In the genomic region with DNA sequence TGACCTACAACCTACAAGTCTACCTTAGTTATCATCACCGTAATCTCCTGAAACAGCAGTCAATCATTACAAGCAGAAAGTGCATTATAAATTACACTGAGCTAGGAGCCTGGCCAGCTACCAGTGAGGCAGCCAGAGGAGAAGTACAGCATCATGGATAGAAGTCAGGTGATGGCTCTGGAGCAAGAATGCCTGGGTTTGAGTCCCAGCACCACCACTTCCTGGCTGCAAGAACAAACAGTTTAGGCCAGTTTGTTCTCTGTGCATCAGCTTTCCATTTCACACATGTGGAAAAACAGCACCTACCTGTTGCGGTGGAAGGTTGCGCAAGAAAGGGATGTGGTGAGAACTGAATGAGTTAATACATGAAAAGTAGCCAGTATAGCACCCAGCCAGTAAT, we compare ENCODE assay signal across 15 cellular contexts. TPM values are rescaled to one million over a fixed set of nuclear protein-coding genes. Genes with fewer than 3 reads are reported as not detected.
DNase-seq lines count a peak whose midpoint lies in the region; ATAC-seq and TF ChIP-seq lines count a peak whose summit lies in the region.
"Had no signal": no experiment of that assay in that cellular context is flagged by ENCODE, and none has a peak within 500 bp of the region (broad histone marks: within the 10 kb centered on the region; RNA-seq: fewer than 3 reads in every experiment).

No MANE protein-coding gene starts in this region.

- no peak overlapping the region for H3K56ac ChIP-seq in mesendoderm (ENCODE audit: low read length)

- H3K9me3 Mint-ChIP-seq in activated CD8-positive, alpha-beta memory T cell treated with anti-CD3 and anti-CD28 coated beads, Interleukin-2, amount 10 ng/mL, durations not matched to agents 7 days and 5 days (ENCODE audit: low read depth) = no peaks in the 10 kb centered on the region
- H3K9me3 Mint-ChIP-seq in activated T-helper 1 cell treated with anti-CD3 and anti-CD28 coated beads, Interleukin-12 subunit alpha, Interleukin-12 subunit beta, Interleukin-2, Interleukin-4 antibody, amounts not matched to agents 30 ng/mL and 10 ng/mL and 1 ng/mL, durations not matched to agents 14 hours and 24 hours and 36 hours = no peaks in the 10 kb centered on the region
- H3K9me3 Mint-ChIP-seq: CD8-positive, alpha-beta memory T cell; naive thymus-derived CD8-positive, alpha-beta T cell had no signal

- no peaks in the 10 kb centered on the region for H3K36me3 ChIP-seq in neutrophil
- H3K36me3 ChIP-seq in mesendoderm (ENCODE audit: control insufficient read depth, insufficient read depth, low read length) = no peaks in the 10 kb centered on the region
- H3K36me3 ChIP-seq in lower lobe of right lung = peaks cover 53% of the 10 kb centered on the region
- H3K36me3 ChIP-seq in left lung = peaks cover 7 to 43% of the 10 kb centered on the region in 2 donors

- no CpG with 5 or more reads among the region's 3 CpGs for WGBS in mesendoderm (ENCODE audit: extremely low coverage, insufficient coverage, low lambda C conversion rate)

- no peak overlapping the region for H3K4me2 ChIP-seq in mesendoderm (ENCODE audit: low read length)

- H3K27ac ChIP-seq in neutrophil (peak overlapping the region; percentile 64), mesendoderm (ENCODE audit: low read depth, low read length) (no peak overlapping the region), lower lobe of right lung (no peak overlapping the region), left lung (peak overlapping the region in 1 of 2 donors; percentile 6)

- TF ChIP-seq CTCF in neutrophil (IDR thresholded peaks at IDR 0.05) = no peak
- TF ChIP-seq CTCF in lower lobe of right lung (IDR thresholded peaks at IDR 0.05) = no peak
- TF ChIP-seq CTCF in left lung (IDR thresholded peaks at IDR 0.05) = no peak

- no peaks in the 10 kb centered on the region for H3K79me2 ChIP-seq in mesendoderm (ENCODE audit: control insufficient read depth, insufficient read depth, low read length)

- no peaks in the 10 kb centered on the region for H3K27me3 ChIP-seq in neutrophil
- no peaks in the 10 kb centered on the region for H3K27me3 ChIP-seq in mesendoderm (ENCODE audit: insufficient read depth, low read length, poor library complexity)
- H3K27me3 ChIP-seq in lower lobe of right lung (ENCODE audit: low read depth) = no peaks in the 10 kb centered on the region
- no peaks in the 10 kb centered on the region for H3K27me3 ChIP-seq in left lung

- H3K36me3 Mint-ChIP-seq in activated CD8-positive, alpha-beta memory T cell treated with anti-CD3 and anti-CD28 coated beads, Interleukin-2, amount 10 ng/mL, durations not matched to agents 7 days and 5 days = peaks cover 13% of the 10 kb centered on the region
- H3K36me3 Mint-ChIP-seq in activated T-helper 1 cell treated with anti-CD3 and anti-CD28 coated beads, Interleukin-12 subunit alpha, Interleukin-12 subunit beta, Interleukin-2, Interleukin-4 antibody, amounts not matched to agents 30 ng/mL and 10 ng/mL and 1 ng/mL, durations not matched to agents 14 hours and 24 hours and 36 hours (ENCODE audit: low read depth) = peaks cover 18% of the 10 kb centered on the region

- no peak overlapping the region for H4K5ac ChIP-seq in mesendoderm (ENCODE audit: low read length)

- H3K23ac ChIP-seq in mesendoderm (ENCODE audit: low read length) = no peak overlapping the region

- DNase-seq in activated CD8-positive, alpha-beta memory T cell treated with anti-CD3 and anti-CD28 coated beads, Interleukin-2, amount 10 ng/mL, durations not matched to agents 7 days and 5 days = peak; percentile 66
- no peak for DNase-seq in activated CD8-positive, alpha-beta memory T cell treated with anti-CD3 and anti-CD28 coated beads, Interleukin-2, amount 50 U/mL, for 4 hours
- DNase-seq in HT-29 (ENCODE audit: low spot score) (peak; percentile 18), mesendoderm (no peak), lower lobe of right lung (no peak), left lung (no peak)
- DNase-seq in activated T-helper 1 cell treated with anti-CD3 and anti-CD28 coated beads, Interleukin-12 subunit alpha, Interleukin-12 subunit beta, Interleukin-2, Interleukin-4 antibody, amounts not matched to agents 30 ng/mL and 10 ng/mL and 1 ng/mL, durations not matched to agents 14 hours and 24 hours and 36 hours (ENCODE audit: low spot score) = peak; percentile 12
- DNase-seq: activated CD4-positive, alpha-beta T cell treated with anti-CD3 and anti-CD28 coated beads for 48 hours; activated effector memory CD4-positive, alpha-beta T cell treated with anti-CD3 and anti-CD28 coated beads, Interleukin-2, amount 50 U/mL, for 16 hours; CD8-positive, alpha-beta memory T cell; MV-4-11; naive thymus-derived CD8-positive, alpha-beta T cell; NCI-H82; Right ventricle myocardium superior had no signal

- H4K8ac ChIP-seq in mesendoderm (ENCODE audit: low read depth, low read length) = no peak overlapping the region

- intact Hi-C loops in activated T-helper 1 cell treated with anti-CD3 and anti-CD28 coated beads, Interleukin-12 subunit alpha, Interleukin-12 subunit beta, Interleukin-2, Interleukin-4 antibody, amounts not matched to agents 30 ng/mL and 10 ng/mL and 1 ng/mL, durations not matched to agents 14 hours and 24 hours and 36 hours (cut with micrococcal nuclease) = loop anchor here (1.0 to 5.0 kb wide), 2 partner anchors 9 to 377 kb away; a partner anchor contains a TSS
- intact Hi-C loops in lower lobe of right lung (cut with DNase I) = no loop called here
- intact Hi-C loops in left lung (cut with DNase I) = no loop called here

- no peak overlapping the region for H3K4me3 Mint-ChIP-seq in activated CD8-positive, alpha-beta memory T cell treated with anti-CD3 and anti-CD28 coated beads, Interleukin-2, amount 10 ng/mL, durations not matched to agents 7 days and 5 days
- H3K4me3 Mint-ChIP-seq in activated T-helper 1 cell treated with anti-CD3 and anti-CD28 coated beads, Interleukin-12 subunit alpha, Interleukin-12 subunit beta, Interleukin-2, Interleukin-4 antibody, amounts not matched to agents 30 ng/mL and 10 ng/mL and 1 ng/mL, durations not matched to agents 14 hours and 24 hours and 36 hours = no peak overlapping the region
- H3K4me3 Mint-ChIP-seq: CD8-positive, alpha-beta memory T cell; naive thymus-derived CD8-positive, alpha-beta T cell had no signal

- peak overlapping the region; percentile 58 for H3K27ac Mint-ChIP-seq in activated CD8-positive, alpha-beta memory T cell treated with anti-CD3 and anti-CD28 coated beads, Interleukin-2, amount 10 ng/mL, durations not matched to agents 7 days and 5 days
- peak overlapping the region; percentile 50 for H3K27ac Mint-ChIP-seq in activated T-helper 1 cell treated with anti-CD3 and anti-CD28 coated beads, Interleukin-12 subunit alpha, Interleukin-12 subunit beta, Interleukin-2, Interleukin-4 antibody, amounts not matched to agents 30 ng/mL and 10 ng/mL and 1 ng/mL, durations not matched to agents 14 hours and 24 hours and 36 hours

- no peak overlapping the region for H3K18ac ChIP-seq in mesendoderm (ENCODE audit: low read length)

- peaks cover 58% of the 10 kb centered on the region for H3K4me1 Mint-ChIP-seq in activated CD8-positive, alpha-beta memory T cell treated with anti-CD3 and anti-CD28 coated beads, Interleukin-2, amount 10 ng/mL, durations not matched to agents 7 days and 5 days
- H3K4me1 Mint-ChIP-seq in activated T-helper 1 cell treated with anti-CD3 and anti-CD28 coated beads, Interleukin-12 subunit alpha, Interleukin-12 subunit beta, Interleukin-2, Interleukin-4 antibody, amounts not matched to agents 30 ng/mL and 10 ng/mL and 1 ng/mL, durations not matched to agents 14 hours and 24 hours and 36 hours (ENCODE audit: low read depth) = peaks cover 63% of the 10 kb centered on the region

- peaks cover 48 to 57% of the 10 kb centered on the region in 2 experiments for H3K4me1 ChIP-seq in neutrophil (ENCODE audit: control insufficient read depth in 1 of 2, insufficient read depth in 1 of 2, low read depth in 1 of 2, low read length in 1 of 2)
- no peaks in the 10 kb centered on the region for H3K4me1 ChIP-seq in mesendoderm (ENCODE audit: control insufficient read depth, low read depth, low read length)
- H3K4me1 ChIP-seq in lower lobe of right lung = peaks cover 45% of the 10 kb centered on the region
- H3K4me1 ChIP-seq in left lung = peaks cover 6 to 68% of the 10 kb centered on the region in 2 donors

- ATAC-seq in activated CD8-positive, alpha-beta memory T cell treated with anti-CD3 and anti-CD28 coated beads, Interleukin-2, amount 10 ng/mL, durations not matched to agents 7 days and 5 days = peak; percentile 35
- ATAC-seq in lower lobe of right lung (no peak), left lung (no peak)
- ATAC-seq: naive thymus-derived CD8-positive, alpha-beta T cell had no signal

- H2BK120ac ChIP-seq in mesendoderm (ENCODE audit: low read depth, low read length) = no peak overlapping the region

- CTCF ChIA-PET in activated CD8-positive, alpha-beta memory T cell treated with anti-CD3 and anti-CD28 coated beads, Interleukin-2, amount 10 ng/mL, durations not matched to agents 7 days and 5 days (lab: Charles Lee) = interaction anchor here (1.1 to 1.7 kb wide), 2 partner anchors 9 kb away, joined by 5 to 6 read pairs; a partner anchor contains a TSS

- H3K9ac ChIP-seq in mesendoderm (ENCODE audit: low read length) = no peak overlapping the region

- H3K79me1 ChIP-seq in mesendoderm (ENCODE audit: low read length) = no peaks in the 10 kb centered on the region

- no peak overlapping the region for H3K4ac ChIP-seq in mesendoderm (ENCODE audit: low read depth, low read length)

- H3K4me3 ChIP-seq in neutrophil (ENCODE audit: low read depth in 1 of 2, low read length in 1 of 2) (no peak overlapping the region), mesendoderm (ENCODE audit: low read length) (no peak overlapping the region), lower lobe of right lung (no peak overlapping the region), left lung (no peak overlapping the region)

- H2BK15ac ChIP-seq in mesendoderm (replicated peaks; ENCODE audit: low read depth) = no peak overlapping the region

- no peaks in the 10 kb centered on the region for H3K9me3 ChIP-seq in neutrophil
- H3K9me3 ChIP-seq in lower lobe of right lung = no peaks in the 10 kb centered on the region
- H3K9me3 ChIP-seq in left lung = no peaks in the 10 kb centered on the region

- H2BK5ac ChIP-seq in mesendoderm (ENCODE audit: low read length) = no peak overlapping the region

- H2AK5ac ChIP-seq in mesendoderm (ENCODE audit: low read length) = no peak overlapping the region

- no peaks in the 10 kb centered on the region for H3K27me3 Mint-ChIP-seq in activated CD8-positive, alpha-beta memory T cell treated with anti-CD3 and anti-CD28 coated beads, Interleukin-2, amount 10 ng/mL, durations not matched to agents 7 days and 5 days
- H3K27me3 Mint-ChIP-seq in activated T-helper 1 cell treated with anti-CD3 and anti-CD28 coated beads, Interleukin-12 subunit alpha, Interleukin-12 subunit beta, Interleukin-2, Interleukin-4 antibody, amounts not matched to agents 30 ng/mL and 10 ng/mL and 1 ng/mL, durations not matched to agents 14 hours and 24 hours and 36 hours (ENCODE audit: insufficient read depth) = no peaks in the 10 kb centered on the region
- H3K27me3 Mint-ChIP-seq: CD8-positive, alpha-beta memory T cell; naive thymus-derived CD8-positive, alpha-beta T cell had no signal

RNA-seq across cellular contexts. Expression of a gene that starts 9.1 kb away (rescaled TPM):
- total RNA-seq in activated CD8-positive, alpha-beta memory T cell treated with anti-CD3 and anti-CD28 coated beads, Interleukin-2, amount 10 ng/mL, durations not matched to agents 7 days and 5 days = 10 to 100 TPM; 12.7 to 15.8 TPM
- total RNA-seq in HT-29 (2014; rRNA removed; shearing (Covaris generic)) = 27.4 and 31.9 TPM in 2 replicates
- total RNA-seq in activated T-helper 1 cell treated with anti-CD3 and anti-CD28 coated beads, Interleukin-12 subunit alpha, Interleukin-12 subunit beta, Interleukin-2, Interleukin-4 antibody, amounts not matched to agents 30 ng/mL and 10 ng/mL and 1 ng/mL, durations not matched to agents 14 hours and 24 hours and 36 hours = 15.3 and 16.8 TPM in 2 replicates
- 28.3 TPM for polyA plus RNA-seq in mesendoderm (2013, experiment 1 of 2)
- 27.9 TPM for polyA plus RNA-seq in mesendoderm (2013, experiment 2 of 2)
- total RNA-seq in lower lobe of right lung = 161 TPM
- total RNA-seq in left lung = 100 to 1,000 TPM; 132 to 157 TPM

RNA-seq across cellular contexts. Expression of a gene that starts 26.1 kb away (rescaled TPM):
- 100 to 1,000 TPM; 190 to 197 TPM for total RNA-seq in activated CD8-positive, alpha-beta memory T cell treated with anti-CD3 and anti-CD28 coated beads, Interleukin-2, amount 10 ng/mL, durations not matched to agents 7 days and 5 days
- not detected in 2 replicates for total RNA-seq in HT-29 (2014; rRNA removed; shearing (Covaris generic))
- total RNA-seq in activated T-helper 1 cell treated with anti-CD3 and anti-CD28 coated beads, Interleukin-12 subunit alpha, Interleukin-12 subunit beta, Interleukin-2, Interleukin-4 antibody, amounts not matched to agents 30 ng/mL and 10 ng/mL and 1 ng/mL, durations not matched to agents 14 hours and 24 hours and 36 hours = 237 and 238 TPM in 2 replicates
- 2.9 TPM for polyA plus RNA-seq in mesendoderm (2013, experiment 1 of 2)
- 3.9 TPM for polyA plus RNA-seq in mesendoderm (2013, experiment 2 of 2)
- total RNA-seq in lower lobe of right lung (8.7 TPM), left lung (1 to 10 TPM; 5.3 to 5.6 TPM)

Comparison
In these comparisons a context has a peak if more than half of its experiments do, and no peak if none do; other contexts are left out.
1. DNase-seq: peak in activated CD8-positive, alpha-beta memory T cell treated with anti-CD3 and anti-CD28 coated beads, Interleukin-2, amount 10 ng/mL, durations not matched to agents 7 days and 5 days (single experiment), HT-29 (single experiment) and activated T-helper 1 cell treated with anti-CD3 and anti-CD28 coated beads, Interleukin-12 subunit alpha, Interleukin-12 subunit beta, Interleukin-2, Interleukin-4 antibody, amounts not matched to agents 30 ng/mL and 10 ng/mL and 1 ng/mL, durations not matched to agents 14 hours and 24 hours and 36 hours (single experiment); none in activated CD8-positive, alpha-beta memory T cell treated with anti-CD3 and anti-CD28 coated beads, Interleukin-2, amount 50 U/mL, for 4 hours (single experiment), mesendoderm (single experiment), lower lobe of right lung (single experiment) and left lung (0 of 2).
2. RNA of a gene that starts 26.1 kb away (total RNA-seq): 237 to 238 TPM in activated T-helper 1 cell treated with anti-CD3 and anti-CD28 coated beads, Interleukin-12 subunit alpha, Interleukin-12 subunit beta, Interleukin-2, Interleukin-4 antibody, amounts not matched to agents 30 ng/mL and 10 ng/mL and 1 ng/mL, durations not matched to agents 14 hours and 24 hours and 36 hours and 190 to 197 TPM in activated CD8-positive, alpha-beta memory T cell treated with anti-CD3 and anti-CD28 coated beads, Interleukin-2, amount 10 ng/mL, durations not matched to agents 7 days and 5 days; 8.7 TPM in lower lobe of right lung (single experiment), 5.3 to 5.6 TPM in left lung and not detected in HT-29; every median in the first group is over 10 times any median in the second.